Comparison of ENCODE assay signal across 22 cellular contexts in genomic region chr3:161156936-161157335, GRCh38. TPM values are rescaled to one million over a fixed set of nuclear protein-coding genes. Genes with fewer than 3 reads are reported as not detected.
A peak's percentile ranks its signal among the peaks of the same experiment; 100 is the strongest.
DNase-seq lines count a peak whose midpoint lies in the region; ATAC-seq, FAIRE-seq and TF ChIP-seq lines count a peak whose summit lies in the region.
"Had no signal": no experiment of that assay in that cellular context is flagged by ENCODE, and none has a peak within 500 bp of the region (broad histone marks: within the 10 kb centered on the region; RNA-seq: fewer than 3 reads in every experiment).

No MANE protein-coding gene starts in this region.

- DNase-seq in M059J (ENCODE audit: low read depth) (peak; percentile 74), amniotic epithelial cell (ENCODE audit: low read depth) (peak; percentile 86), fibroblast of villous mesenchyme (ENCODE audit: low read depth) (peak; percentile 17), HTR-8/SVneo (ENCODE audit: insufficient read length, low spot score) (no peak), hippocampal formation (lab: John Stamatoyannopoulos, UW) (no peak), DMS114 treated with DMSO at 0.1 percent for 48 hours (lab: John Stamatoyannopoulos, UW; ENCODE audit: unreplicated experiment) (no peak)
- DNase-seq in stimulated activated effector memory CD8-positive, alpha-beta T cell treated with anti-CD3 and anti-CD28 coated beads, Interleukin-12 subunit alpha, Interleukin-12 subunit beta, amount 100 ng/mL, for 72 hours (ENCODE audit: low spot score in 2 of 2), result no peak
- DNase-seq: 8988T; Caco-2; CD4-positive, CD25-positive, alpha-beta regulatory T cell; CD8-positive, alpha-beta T cell; DMS79; EL; GDM1; GOT3; HFFc6 had no signal

- no peak overlapping the region for H3K4me3 Mint-ChIP-seq in stimulated activated effector memory CD8-positive, alpha-beta T cell treated with anti-CD3 and anti-CD28 coated beads, Interleukin-12 subunit alpha, Interleukin-12 subunit beta, amount 100 ng/mL, for 72 hours
- H3K4me3 Mint-ChIP-seq: B cell; CD4-positive, CD25-positive, alpha-beta regulatory T cell; CD8-positive, alpha-beta T cell; HFFc6 had no signal

- peak; percentile 24 for ATAC-seq in stimulated activated effector memory CD8-positive, alpha-beta T cell treated with anti-CD3 and anti-CD28 coated beads, Interleukin-12 subunit alpha, Interleukin-12 subunit beta, amount 100 ng/mL, for 72 hours
- ATAC-seq: CD8-positive, alpha-beta T cell; GM12878 had no signal

- H3K9me3 Mint-ChIP-seq in stimulated activated effector memory CD8-positive, alpha-beta T cell treated with anti-CD3 and anti-CD28 coated beads, Interleukin-12 subunit alpha, Interleukin-12 subunit beta, amount 100 ng/mL, for 72 hours, result no peaks in the 10 kb centered on the region

- H3K4me1 Mint-ChIP-seq in stimulated activated effector memory CD8-positive, alpha-beta T cell treated with anti-CD3 and anti-CD28 coated beads, Interleukin-12 subunit alpha, Interleukin-12 subunit beta, amount 100 ng/mL, for 72 hours, result no peaks in the 10 kb centered on the region
- H3K4me1 Mint-ChIP-seq: B cell; CD4-positive, CD25-positive, alpha-beta regulatory T cell had no signal

- TF ChIP-seq CTCF in fibroblast of villous mesenchyme (IDR thresholded peaks at IDR 0.05; ENCODE audit: insufficient read depth, low read depth, low read length), result no peak

- no peak overlapping the region for H3K4me3 ChIP-seq in fibroblast of villous mesenchyme (ENCODE audit: low read depth, low read length)
- H3K4me3 ChIP-seq: BLaER1, GM12878, HAP-1 had no signal

- FAIRE-seq in HTR-8/SVneo (lab: Jason Lieb, UNC), result no peak
- FAIRE-seq: GM12878, GM19239, H54 had no signal

- no peaks in the 10 kb centered on the region for H3K36me3 Mint-ChIP-seq in stimulated activated effector memory CD8-positive, alpha-beta T cell treated with anti-CD3 and anti-CD28 coated beads, Interleukin-12 subunit alpha, Interleukin-12 subunit beta, amount 100 ng/mL, for 72 hours
- H3K36me3 Mint-ChIP-seq: CD4-positive, CD25-positive, alpha-beta regulatory T cell; CD8-positive, alpha-beta T cell had no signal

- H3K27ac Mint-ChIP-seq in stimulated activated effector memory CD8-positive, alpha-beta T cell treated with anti-CD3 and anti-CD28 coated beads, Interleukin-12 subunit alpha, Interleukin-12 subunit beta, amount 100 ng/mL, for 72 hours, result no peak overlapping the region
- H3K27ac Mint-ChIP-seq: B cell; CD4-positive, CD25-positive, alpha-beta regulatory T cell; CD8-positive, alpha-beta T cell; HFFc6 had no signal

RNA-seq across cellular contexts. Expression of gene B3GALNT1, which starts 51.8 kb away (rescaled TPM):
- total RNA-seq in M059J (2014; rRNA removed; shearing (Covaris generic)), result 52.8 and 55.3 TPM in 2 replicates
- 15.1 and 17.7 TPM in 2 replicates for total RNA-seq in fibroblast of villous mesenchyme

Comparison
In these comparisons a context has a peak if more than half of its experiments do, and no peak if none do; other contexts are left out.
1. DNase-seq: peak in M059J (single experiment), amniotic epithelial cell (single experiment) and fibroblast of villous mesenchyme (single experiment); none in stimulated activated effector memory CD8-positive, alpha-beta T cell treated with anti-CD3 and anti-CD28 coated beads, Interleukin-12 subunit alpha, Interleukin-12 subunit beta, amount 100 ng/mL, for 72 hours (0 of 2), HTR-8/SVneo (single experiment), hippocampal formation (0 of 2) and DMS114 treated with DMSO at 0.1 percent for 48 hours (single experiment).